ENCODE assay signal across 8 cellular contexts in genomic region chr21:39183272-39184049, GRCh38. TPM values are rescaled to one million over a fixed set of nuclear protein-coding genes. Genes with fewer than 3 reads are reported as not detected.
DNase-seq lines count a peak whose midpoint lies in the region; ATAC-seq and TF ChIP-seq lines count a peak whose summit lies in the region.

Gene PSMG1 (minus strand): TSS chr21:39183451. CDS start chr21:39183385, 66 bp downstream.

- peak; percentile 43 for ATAC-seq in GM18499 (IDR thresholded peaks at IDR 0.05; ENCODE audit: insufficient read depth, unreplicated experiment)
- ATAC-seq in HG02938 (IDR thresholded peaks at IDR 0.05; ENCODE audit: unreplicated experiment) = peak; percentile 79
- ATAC-seq in heart right ventricle = peak; percentile 97 to 99 (median 98)

- H3K4me1 Mint-ChIP-seq in T-helper 1 cell treated with Interleukin-12 subunit alpha and Interleukin-12 subunit beta and Interleukin-4 antibody, amounts not matched to agents 30 μg/mL and 1 μg/mL, for 36 hours (ENCODE audit: low read depth) = peaks cover 42% of the 10 kb centered on the region
- peaks cover 42% of the 10 kb centered on the region for H3K4me1 Mint-ChIP-seq in type B pancreatic cell (ENCODE audit: unreplicated experiment)

- peak within 1 kb of the TSS; percentile 79 to 95 (median 92) for H3K27ac ChIP-seq in heart right ventricle

- H3K27me3 Mint-ChIP-seq in T-helper 1 cell treated with Interleukin-12 subunit alpha and Interleukin-12 subunit beta and Interleukin-4 antibody, amounts not matched to agents 30 μg/mL and 1 μg/mL, for 36 hours (ENCODE audit: low read depth) = no peaks in the 10 kb centered on the region
- no peaks in the 10 kb centered on the region for H3K27me3 Mint-ChIP-seq in type B pancreatic cell

- H3K4me1 ChIP-seq in heart right ventricle = peaks cover 0 to 27% (median 21%) of the 10 kb centered on the region in 9 donors

- DNase-seq in NCI-H1694 treated with DMSO at 0.1 percent for 48 hours (lab: John Stamatoyannopoulos, UW) = peak; percentile 94
- DNase-seq in amniotic stem cell (lab: John Stamatoyannopoulos, UW) = peak; percentile 81
- peak; percentile 93 to 95 for DNase-seq in heart right ventricle
- DNase-seq in posterior cingulate gyrus = peak; percentile 82 to 99 (median 90)
- DNase-seq in type B pancreatic cell (ENCODE audit: extremely low spot score, unreplicated experiment) = peak; percentile 97

- H3K36me3 ChIP-seq in heart right ventricle = peaks cover 0 to 19% (median 0%) of the 10 kb centered on the region in 9 donors

- peaks cover 20% of the 10 kb centered on the region for H3K36me3 Mint-ChIP-seq in T-helper 1 cell treated with Interleukin-12 subunit alpha and Interleukin-12 subunit beta and Interleukin-4 antibody, amounts not matched to agents 30 μg/mL and 1 μg/mL, for 36 hours (ENCODE audit: low read depth)
- peaks cover 23% of the 10 kb centered on the region for H3K36me3 Mint-ChIP-seq in type B pancreatic cell

- 0 to 1% methylated on average over 75 of the region's 76 CpGs for WGBS in heart right ventricle, 2 donors

- H3K9me3 ChIP-seq in heart right ventricle = no peaks in the 10 kb centered on the region

- peak within 1 kb of the TSS; percentile 97 for H3K27ac Mint-ChIP-seq in T-helper 1 cell treated with Interleukin-12 subunit alpha and Interleukin-12 subunit beta and Interleukin-4 antibody, amounts not matched to agents 30 μg/mL and 1 μg/mL, for 36 hours
- peak within 1 kb of the TSS; percentile 95 for H3K27ac Mint-ChIP-seq in type B pancreatic cell

- no peaks in the 10 kb centered on the region for H3K9me3 Mint-ChIP-seq in T-helper 1 cell treated with Interleukin-12 subunit alpha and Interleukin-12 subunit beta and Interleukin-4 antibody, amounts not matched to agents 30 μg/mL and 1 μg/mL, for 36 hours
- H3K9me3 Mint-ChIP-seq in type B pancreatic cell = no peaks in the 10 kb centered on the region

- intact Hi-C loops in heart right ventricle (cut with DNase I) = loop anchor here in 2 of 10 donors (10.0 kb wide), 1 partner anchor 201 kb away; a partner anchor contains a TSS
- intact Hi-C loops in posterior cingulate gyrus (cut with DNase I) = loop anchor here (2.0 to 5.0 kb wide), 2 partner anchors 129 to 204 kb away; partner anchors contain the start of gene BRWD1

- H3K4me3 ChIP-seq in heart right ventricle = peak within 1 kb of the TSS; percentile 65 to 95 (median 88)

- peak within 1 kb of the TSS; percentile 98 for H3K4me3 Mint-ChIP-seq in T-helper 1 cell treated with Interleukin-12 subunit alpha and Interleukin-12 subunit beta and Interleukin-4 antibody, amounts not matched to agents 30 μg/mL and 1 μg/mL, for 36 hours
- H3K4me3 Mint-ChIP-seq in type B pancreatic cell = peak within 1 kb of the TSS; percentile 98

- TF ChIP-seq CTCF in heart right ventricle (IDR thresholded peaks at IDR 0.05) (no peak), type B pancreatic cell (conservative IDR thresholded peaks at IDR 0.05) (no peak)

- H3K27me3 ChIP-seq in heart right ventricle = no peaks in the 10 kb centered on the region

RNA-seq across cellular contexts. Expression of gene PSMG1, which starts in this region (rescaled TPM):
- total RNA-seq in heart right ventricle (10 to 100 TPM; 14.8 to 29.3 (median 23.0) TPM), type B pancreatic cell (ENCODE audit: low replicate concordance) (43.3 and 60.6 TPM in 2 replicates)
- polyA plus RNA-seq in heart right ventricle = 10 to 100 TPM; 29.0 to 29.4 TPM

Comparison
In these comparisons a context has a peak if more than half of its experiments do, and no peak if none do; other contexts are left out.
1. Peak in every context shown above with its lines: DNase-seq, ATAC-seq, H3K4me3 ChIP-seq and H3K27ac ChIP-seq.
2. ATAC-seq: peak in every context shown above with its lines; median percentile 98 in heart right ventricle; 79 in HG02938; 43 in GM18499.